In genomic region chr20:52578559-52578958, GRCh38 we compare ENCODE assay signal across 28 cellular contexts.
"Had no signal": no experiment of that assay in that cellular context is flagged by ENCODE, and none has a peak within 500 bp of the region (broad histone marks: within the 10 kb centered on the region; RNA-seq: fewer than 3 reads in every experiment).

No MANE protein-coding gene starts in this region.

- H3K4me1 ChIP-seq: stomach, suprapubic skin, testis, thyroid gland, tibial artery, tibial nerve, transverse colon, upper lobe of left lung, upper lobe of right lung, uterus, vagina had no signal

- FAIRE-seq: urothelium cell line had no signal

- H3K4me1 Mint-ChIP-seq: stimulated activated effector memory CD8-positive, alpha-beta T cell treated with anti-CD3 and anti-CD28 coated beads, Interleukin-12 subunit alpha, Interleukin-12 subunit beta, amount 100 ng/mL, for 72 hours; stimulated activated memory B cell treated with anti-CD40 and anti-IgM and Interleukin-4, amounts not matched to agents 10 μg/mL and 1 μg/mL and 100 μg/mL, for 72 hours; stimulated activated naive B cell treated with anti-CD40 and anti-IgM and Interleukin-4, amounts not matched to agents 10 μg/mL and 1 μg/mL and 100 μg/mL, for 72 hours; stimulated activated naive CD8-positive, alpha-beta T cell treated with anti-CD3 and anti-CD28 coated beads, Interleukin-15, amount 100 ng/mL, for 72 hours had no signal

- H3K27me3 Mint-ChIP-seq: stimulated activated memory B cell treated with anti-CD40 and anti-IgM and Interleukin-4, amounts not matched to agents 10 μg/mL and 1 μg/mL and 100 μg/mL, for 72 hours; stimulated activated naive CD8-positive, alpha-beta T cell treated with anti-CD3 and anti-CD28 coated beads, Interleukin-15, amount 100 ng/mL, for 72 hours; type B pancreatic cell had no signal

- H3K27ac ChIP-seq: stomach, suprapubic skin, testis, thoracic aorta, thyroid gland, tibial artery, tibial nerve, transverse colon, upper lobe of left lung, upper lobe of right lung, uterus, vagina had no signal

- H3K9me3 ChIP-seq: stomach, suprapubic skin, testis, thoracic aorta, thyroid gland, tibial artery, transverse colon, upper lobe of left lung, upper lobe of right lung, uterus, vagina had no signal

- H3K4me3 ChIP-seq: stomach, suprapubic skin, testis, thoracic aorta, thyroid gland, tibial artery, tibial nerve, transverse colon, upper lobe of left lung, upper lobe of right lung, uterus, vagina had no signal

- H3K36me3 Mint-ChIP-seq: stimulated activated effector memory CD8-positive, alpha-beta T cell treated with anti-CD3 and anti-CD28 coated beads, Interleukin-12 subunit alpha, Interleukin-12 subunit beta, amount 100 ng/mL, for 72 hours; stimulated activated memory B cell treated with anti-CD40 and anti-IgM and Interleukin-4, amounts not matched to agents 10 μg/mL and 1 μg/mL and 100 μg/mL, for 72 hours; stimulated activated naive B cell treated with anti-CD40 and anti-IgM and Interleukin-4, amounts not matched to agents 10 μg/mL and 1 μg/mL and 100 μg/mL, for 72 hours; type B pancreatic cell had no signal

- DNase-seq: stimulated activated CD4-positive, alpha-beta T cell treated with anti-CD3 and anti-CD28 coated beads, Interleukin-2, amount 100 ng/mL, for 48 hours; stimulated activated CD4-positive, alpha-beta T cell treated with anti-CD3 and anti-CD28 coated beads, Interleukin-4, amount 100 ng/mL, for 1 hour; stimulated activated CD4-positive, alpha-beta T cell treated with anti-CD3 and anti-CD28 coated beads, Interleukin-4, amount 100 ng/mL, for 24 hours; stimulated activated CD4-positive, alpha-beta T cell treated with anti-CD3 and anti-CD28 coated beads, Interleukin-4, amount 100 ng/mL, for 4 hours; stimulated activated CD8-positive, alpha-beta memory T cell treated with anti-CD3 and anti-CD28 coated beads, Interleukin-4, amount 100 ng/mL, for 48 hours; stimulated activated naive B cell treated with anti-CD40 and anti-IgM and Interleukin-4, amounts not matched to agents 10 μg/mL and 1 μg/mL and 100 μg/mL, for 72 hours; stimulated activated naive CD4-positive, alpha-beta T cell; stimulated activated naive CD4-positive, alpha-beta T cell treated with Interleukin-2 at 50 U/mL for 16 hours; stimulated activated naive CD8-positive, alpha-beta T cell treated with anti-CD3 and anti-CD28 coated beads, Interleukin-15, amount 100 ng/mL, for 72 hours; stimulated activated naive CD8-positive, alpha-beta T cell treated with anti-CD3 and anti-CD28 coated beads, Interleukin-15, Interleukin-2, amounts not matched to agents 100 U/mL and 50 U/mL, for 24 hours; stomach; substantia nigra; testis; thyroid gland; tibial artery; transverse colon; upper lobe of left lung; upper lobe of right lung; uterus had no signal

- H3K27ac Mint-ChIP-seq: stimulated activated effector memory CD8-positive, alpha-beta T cell treated with anti-CD3 and anti-CD28 coated beads, Interleukin-12 subunit alpha, Interleukin-12 subunit beta, amount 100 ng/mL, for 72 hours; stimulated activated memory B cell treated with anti-CD40 and anti-IgM and Interleukin-4, amounts not matched to agents 10 μg/mL and 1 μg/mL and 100 μg/mL, for 72 hours; stimulated activated naive B cell treated with anti-CD40 and anti-IgM and Interleukin-4, amounts not matched to agents 10 μg/mL and 1 μg/mL and 100 μg/mL, for 72 hours; stimulated activated naive CD8-positive, alpha-beta T cell treated with anti-CD3 and anti-CD28 coated beads, Interleukin-15, amount 100 ng/mL, for 72 hours; stimulated activated naive CD8-positive, alpha-beta T cell treated with anti-CD3 and anti-CD28 coated beads, Interleukin-15, Interleukin-2, amounts not matched to agents 100 ng/mL and 50 ng/mL, for 24 hours; type B pancreatic cell had no signal

- ATAC-seq: stimulated activated effector memory CD8-positive, alpha-beta T cell treated with anti-CD3 and anti-CD28 coated beads, Interleukin-12 subunit alpha, Interleukin-12 subunit beta, amount 100 ng/mL, for 72 hours; stimulated activated naive B cell treated with anti-CD40 and anti-IgM and Interleukin-4, amounts not matched to agents 10 μg/mL and 1 μg/mL and 100 μg/mL, for 72 hours; stimulated activated naive CD8-positive, alpha-beta T cell treated with anti-CD3 and anti-CD28 coated beads, Interleukin-15, amount 100 ng/mL, for 72 hours; stimulated activated naive CD8-positive, alpha-beta T cell treated with anti-CD3 and anti-CD28 coated beads, Interleukin-15, Interleukin-2, amounts not matched to agents 100 U/mL and 50 U/mL, for 24 hours; upper lobe of right lung had no signal

- H3K27me3 ChIP-seq: stomach, suprapubic skin, testis, thyroid gland, tibial artery, tibial nerve, transverse colon, upper lobe of left lung, upper lobe of right lung, uterus, vagina had no signal

- H3K36me3 ChIP-seq: stomach, suprapubic skin, thoracic aorta, thyroid gland, tibial artery, tibial nerve, transverse colon, upper lobe of left lung, upper lobe of right lung, uterus, vagina had no signal

- H3K4me3 Mint-ChIP-seq: stimulated activated effector memory CD8-positive, alpha-beta T cell treated with anti-CD3 and anti-CD28 coated beads, Interleukin-12 subunit alpha, Interleukin-12 subunit beta, amount 100 ng/mL, for 72 hours; stimulated activated memory B cell treated with anti-CD40 and anti-IgM and Interleukin-4, amounts not matched to agents 10 μg/mL and 1 μg/mL and 100 μg/mL, for 72 hours; stimulated activated naive B cell treated with anti-CD40 and anti-IgM and Interleukin-4, amounts not matched to agents 10 μg/mL and 1 μg/mL and 100 μg/mL, for 72 hours; stimulated activated naive CD8-positive, alpha-beta T cell treated with anti-CD3 and anti-CD28 coated beads, Interleukin-15, amount 100 ng/mL, for 72 hours; stimulated activated naive CD8-positive, alpha-beta T cell treated with anti-CD3 and anti-CD28 coated beads, Interleukin-15, Interleukin-2, amounts not matched to agents 100 ng/mL and 50 ng/mL, for 24 hours; type B pancreatic cell had no signal
